Comparison of ENCODE assay signal across 2 cellular contexts in the genomic region with DNA sequence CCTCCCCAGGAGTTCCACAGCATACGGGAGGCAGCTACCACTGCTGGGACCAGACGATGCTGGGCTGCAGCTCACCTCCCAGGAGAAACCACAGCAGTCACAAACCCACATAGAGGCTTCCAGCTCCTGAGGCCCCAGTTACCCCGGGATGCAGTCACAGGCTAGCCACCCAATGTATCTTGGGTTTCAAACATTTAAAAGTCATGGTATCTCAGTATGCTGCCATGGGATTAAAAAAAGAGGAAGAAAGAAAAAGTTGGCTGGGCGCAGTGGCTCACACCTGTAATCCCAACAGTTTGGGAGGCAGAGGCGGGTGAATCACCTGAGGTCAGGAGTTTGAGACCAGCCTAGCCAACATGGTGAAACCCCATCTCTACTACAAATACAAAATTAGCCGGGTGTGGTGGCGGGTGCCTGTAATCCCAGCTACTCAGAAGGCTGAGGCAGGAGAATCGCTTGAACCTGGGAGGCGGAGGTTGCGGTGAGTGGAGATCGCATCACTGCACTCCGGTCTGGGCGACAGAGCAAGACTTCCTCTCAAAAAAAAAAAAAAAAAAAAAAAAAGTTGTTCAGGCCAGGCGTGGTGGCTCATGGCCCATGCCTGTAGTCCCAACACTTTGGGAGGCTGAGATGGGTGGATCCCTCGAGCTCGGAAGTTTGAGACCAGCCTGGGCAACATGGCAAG. TPM values are rescaled to one million over a fixed set of nuclear protein-coding genes. Genes with fewer than 3 reads are reported as not detected.
"Had no signal": no experiment of that assay in that cellular context is flagged by ENCODE, and none has a peak within 500 bp of the region (broad histone marks: within the 10 kb centered on the region; RNA-seq: fewer than 3 reads in every experiment).

No MANE protein-coding gene starts in this region.

RNA-seq across cellular contexts. Expression of a gene that starts 1.8 kb away (rescaled TPM):
- total RNA-seq: activated CD8-positive, alpha-beta memory T cell treated with anti-CD3 and anti-CD28 coated beads, Interleukin-2, amount 10 ng/mL, durations not matched to agents 7 days and 5 days; left ventricle myocardium superior had no signal
